1 cellular context compared by ENCODE assay signal in the genomic region with DNA sequence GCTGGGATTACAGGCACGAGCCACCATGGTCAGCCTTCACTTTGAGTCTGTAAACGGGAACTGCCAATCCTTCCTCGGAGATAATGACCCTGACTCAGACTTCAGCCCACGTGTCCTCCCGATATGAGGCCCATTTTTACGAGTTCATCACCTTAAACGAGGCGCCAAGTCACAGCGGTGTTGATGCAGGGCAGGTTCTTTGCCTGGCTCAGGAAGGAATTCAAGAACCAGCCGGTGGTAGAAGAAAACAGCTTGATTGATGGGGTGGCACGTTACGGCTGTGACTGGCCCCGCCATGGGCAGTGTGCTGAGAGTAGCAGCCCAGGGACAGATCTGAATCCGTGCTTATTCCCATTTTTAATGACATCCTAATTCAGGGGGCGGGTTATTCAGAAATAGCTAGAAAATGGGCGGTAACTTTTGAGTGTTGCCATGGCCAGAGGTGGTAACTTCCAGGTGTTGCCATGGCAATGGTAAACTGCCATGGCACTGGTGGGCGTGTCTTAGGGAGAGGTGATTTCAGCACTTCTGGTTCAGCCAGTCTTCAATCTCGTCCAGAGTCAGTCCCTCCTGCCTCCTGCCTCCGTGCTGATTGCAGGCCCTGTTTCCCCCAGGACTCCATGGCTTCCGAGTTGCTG.
TF ChIP-seq lines count a peak whose summit lies in the region.

No MANE protein-coding gene starts in this region.

TF ChIP-seq in K562, 482 proteins besides CTCF, POLR2A, EP300 and RAD21 (continued from another document and continues in another):
- TF ChIP-seq MAZ (CRISPR knock-in tag; conservative IDR thresholded peaks at IDR 0.05 in 1 of 2, IDR thresholded peaks at IDR 0.05 in 1 of 2) = no peak
- TF ChIP-seq, protein P1, sequence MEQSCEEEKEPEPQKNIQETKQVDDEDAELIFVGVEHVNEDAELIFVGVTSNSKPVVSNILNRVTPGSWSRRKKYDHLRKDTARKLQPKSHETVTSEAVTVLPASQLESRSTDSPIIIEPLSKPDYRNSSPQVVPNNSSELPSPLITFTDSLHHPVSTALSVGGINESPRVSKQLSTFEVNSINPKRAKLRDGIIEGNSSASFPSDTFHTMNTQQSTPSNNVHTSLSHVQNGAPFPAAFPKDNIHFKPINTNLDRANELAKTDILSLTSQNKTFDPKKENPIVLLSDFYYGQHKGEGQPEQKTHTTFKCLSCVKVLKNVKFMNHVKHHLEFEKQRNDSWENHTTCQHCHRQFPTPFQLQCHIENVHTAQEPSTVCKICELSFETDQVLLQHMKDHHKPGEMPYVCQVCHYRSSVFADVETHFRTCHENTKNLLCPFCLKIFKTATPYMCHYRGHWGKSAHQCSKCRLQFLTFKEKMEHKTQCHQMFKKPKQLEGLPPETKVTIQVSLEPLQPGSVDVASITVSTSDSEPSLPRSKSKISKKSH (CRISPR knock-in tag; IDR thresholded peaks at IDR 0.05) = no peak
- TF ChIP-seq TEAD1 (CRISPR knock-in tag; IDR thresholded peaks at IDR 0.05) = no peak
- no peak for TF ChIP-seq PRMT5 (CRISPR knock-in tag; IDR thresholded peaks at IDR 0.05)
- TF ChIP-seq NFE2 (IDR thresholded peaks at IDR 0.05; ENCODE audit: low read depth) = peak; percentile 51; the same call in 1 of the 2 replicates
- no peak for TF ChIP-seq POLR2H (tag; IDR thresholded peaks at IDR 0.05; ENCODE audit: low read depth)
- TF ChIP-seq BHLHE40 (IDR thresholded peaks at IDR 0.05; ENCODE audit: low read length) = peak; percentile 74
- TF ChIP-seq GATAD2B (IDR thresholded peaks at IDR 0.05; ENCODE audit: borderline replicate concordance) = no peak
- TF ChIP-seq POLR2B (IDR thresholded peaks at IDR 0.05; ENCODE audit: low read depth, partially characterized antibody) = no peak
- TF ChIP-seq NFIX (CRISPR knock-in tag; IDR thresholded peaks at IDR 0.05; ENCODE audit: low read depth) = no peak
- no peak for TF ChIP-seq KLF10 (CRISPR knock-in tag; IDR thresholded peaks at IDR 0.05)
- TF ChIP-seq, protein P2, sequence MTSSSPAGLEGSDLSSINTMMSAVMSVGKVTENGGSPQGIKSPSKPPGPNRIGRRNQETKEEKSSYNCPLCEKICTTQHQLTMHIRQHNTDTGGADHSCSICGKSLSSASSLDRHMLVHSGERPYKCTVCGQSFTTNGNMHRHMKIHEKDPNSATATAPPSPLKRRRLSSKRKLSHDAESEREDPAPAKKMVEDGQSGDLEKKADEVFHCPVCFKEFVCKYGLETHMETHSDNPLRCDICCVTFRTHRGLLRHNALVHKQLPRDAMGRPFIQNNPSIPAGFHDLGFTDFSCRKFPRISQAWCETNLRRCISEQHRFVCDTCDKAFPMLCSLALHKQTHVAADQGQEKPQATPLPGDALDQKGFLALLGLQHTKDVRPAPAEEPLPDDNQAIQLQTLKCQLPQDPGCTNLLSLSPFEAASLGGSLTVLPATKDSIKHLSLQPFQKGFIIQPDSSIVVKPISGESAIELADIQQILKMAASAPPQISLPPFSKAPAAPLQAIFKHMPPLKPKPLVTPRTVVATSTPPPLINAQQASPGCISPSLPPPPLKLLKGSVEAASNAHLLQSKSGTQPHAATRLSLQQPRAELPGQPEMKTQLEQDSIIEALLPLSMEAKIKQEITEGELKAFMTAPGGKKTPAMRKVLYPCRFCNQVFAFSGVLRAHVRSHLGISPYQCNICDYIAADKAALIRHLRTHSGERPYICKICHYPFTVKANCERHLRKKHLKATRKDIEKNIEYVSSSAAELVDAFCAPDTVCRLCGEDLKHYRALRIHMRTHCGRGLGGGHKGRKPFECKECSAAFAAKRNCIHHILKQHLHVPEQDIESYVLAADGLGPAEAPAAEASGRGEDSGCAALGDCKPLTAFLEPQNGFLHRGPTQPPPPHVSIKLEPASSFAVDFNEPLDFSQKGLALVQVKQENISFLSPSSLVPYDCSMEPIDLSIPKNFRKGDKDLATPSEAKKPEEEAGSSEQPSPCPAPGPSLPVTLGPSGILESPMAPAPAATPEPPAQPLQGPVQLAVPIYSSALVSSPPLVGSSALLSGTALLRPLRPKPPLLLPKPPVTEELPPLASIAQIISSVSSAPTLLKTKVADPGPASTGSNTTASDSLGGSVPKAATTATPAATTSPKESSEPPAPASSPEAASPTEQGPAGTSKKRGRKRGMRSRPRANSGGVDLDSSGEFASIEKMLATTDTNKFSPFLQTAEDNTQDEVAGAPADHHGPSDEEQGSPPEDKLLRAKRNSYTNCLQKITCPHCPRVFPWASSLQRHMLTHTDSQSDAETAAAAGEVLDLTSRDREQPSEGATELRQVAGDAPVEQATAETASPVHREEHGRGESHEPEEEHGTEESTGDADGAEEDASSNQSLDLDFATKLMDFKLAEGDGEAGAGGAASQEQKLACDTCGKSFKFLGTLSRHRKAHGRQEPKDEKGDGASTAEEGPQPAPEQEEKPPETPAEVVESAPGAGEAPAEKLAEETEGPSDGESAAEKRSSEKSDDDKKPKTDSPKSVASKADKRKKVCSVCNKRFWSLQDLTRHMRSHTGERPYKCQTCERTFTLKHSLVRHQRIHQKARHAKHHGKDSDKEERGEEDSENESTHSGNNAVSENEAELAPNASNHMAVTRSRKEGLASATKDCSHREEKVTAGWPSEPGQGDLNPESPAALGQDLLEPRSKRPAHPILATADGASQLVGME (CRISPR knock-in tag; IDR thresholded peaks at IDR 0.05) = no peak
- TF ChIP-seq MCM2 (IDR thresholded peaks at IDR 0.05; ENCODE audit: low read depth) = no peak
- TF ChIP-seq ZNF212 (CRISPR knock-in tag; IDR thresholded peaks at IDR 0.05) = no peak
- peak; percentile 40 to 74; a peak in 3 of 4 replicates for TF ChIP-seq MNT (conservative IDR thresholded peaks at IDR 0.05)
- no peak for TF ChIP-seq TAF9B (IDR thresholded peaks at IDR 0.05; ENCODE audit: partially characterized antibody)
- TF ChIP-seq TFAM (CRISPR knock-in tag; conservative IDR thresholded peaks at IDR 0.05) = no peak
- TF ChIP-seq SIX5 (IDR thresholded peaks at IDR 0.05; ENCODE audit: borderline replicate concordance in 1 of 2, insufficient read depth in 1 of 2, low read depth in 1 of 2, low read length in 2 of 2) = no peak
- TF ChIP-seq, protein P3, sequence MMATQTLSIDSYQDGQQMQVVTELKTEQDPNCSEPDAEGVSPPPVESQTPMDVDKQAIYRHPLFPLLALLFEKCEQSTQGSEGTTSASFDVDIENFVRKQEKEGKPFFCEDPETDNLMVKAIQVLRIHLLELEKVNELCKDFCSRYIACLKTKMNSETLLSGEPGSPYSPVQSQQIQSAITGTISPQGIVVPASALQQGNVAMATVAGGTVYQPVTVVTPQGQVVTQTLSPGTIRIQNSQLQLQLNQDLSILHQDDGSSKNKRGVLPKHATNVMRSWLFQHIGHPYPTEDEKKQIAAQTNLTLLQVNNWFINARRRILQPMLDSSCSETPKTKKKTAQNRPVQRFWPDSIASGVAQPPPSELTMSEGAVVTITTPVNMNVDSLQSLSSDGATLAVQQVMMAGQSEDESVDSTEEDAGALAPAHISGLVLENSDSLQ (IDR thresholded peaks at IDR 0.05) = peak; percentile 51; the same call in 1 of the 2 replicates
- no peak for TF ChIP-seq E2F4 (CRISPR knock-in tag; IDR thresholded peaks at IDR 0.05; ENCODE audit: low read depth)
- no peak for TF ChIP-seq CREBBP (IDR thresholded peaks at IDR 0.05; ENCODE audit: low read depth, low read length)
- no peak for TF ChIP-seq SRSF3 (IDR thresholded peaks at IDR 0.05; ENCODE audit: insufficient read depth, low read length)
- TF ChIP-seq PHB2 (IDR thresholded peaks at IDR 0.05; ENCODE audit: low read depth) = no peak
- TF ChIP-seq, protein P4, sequence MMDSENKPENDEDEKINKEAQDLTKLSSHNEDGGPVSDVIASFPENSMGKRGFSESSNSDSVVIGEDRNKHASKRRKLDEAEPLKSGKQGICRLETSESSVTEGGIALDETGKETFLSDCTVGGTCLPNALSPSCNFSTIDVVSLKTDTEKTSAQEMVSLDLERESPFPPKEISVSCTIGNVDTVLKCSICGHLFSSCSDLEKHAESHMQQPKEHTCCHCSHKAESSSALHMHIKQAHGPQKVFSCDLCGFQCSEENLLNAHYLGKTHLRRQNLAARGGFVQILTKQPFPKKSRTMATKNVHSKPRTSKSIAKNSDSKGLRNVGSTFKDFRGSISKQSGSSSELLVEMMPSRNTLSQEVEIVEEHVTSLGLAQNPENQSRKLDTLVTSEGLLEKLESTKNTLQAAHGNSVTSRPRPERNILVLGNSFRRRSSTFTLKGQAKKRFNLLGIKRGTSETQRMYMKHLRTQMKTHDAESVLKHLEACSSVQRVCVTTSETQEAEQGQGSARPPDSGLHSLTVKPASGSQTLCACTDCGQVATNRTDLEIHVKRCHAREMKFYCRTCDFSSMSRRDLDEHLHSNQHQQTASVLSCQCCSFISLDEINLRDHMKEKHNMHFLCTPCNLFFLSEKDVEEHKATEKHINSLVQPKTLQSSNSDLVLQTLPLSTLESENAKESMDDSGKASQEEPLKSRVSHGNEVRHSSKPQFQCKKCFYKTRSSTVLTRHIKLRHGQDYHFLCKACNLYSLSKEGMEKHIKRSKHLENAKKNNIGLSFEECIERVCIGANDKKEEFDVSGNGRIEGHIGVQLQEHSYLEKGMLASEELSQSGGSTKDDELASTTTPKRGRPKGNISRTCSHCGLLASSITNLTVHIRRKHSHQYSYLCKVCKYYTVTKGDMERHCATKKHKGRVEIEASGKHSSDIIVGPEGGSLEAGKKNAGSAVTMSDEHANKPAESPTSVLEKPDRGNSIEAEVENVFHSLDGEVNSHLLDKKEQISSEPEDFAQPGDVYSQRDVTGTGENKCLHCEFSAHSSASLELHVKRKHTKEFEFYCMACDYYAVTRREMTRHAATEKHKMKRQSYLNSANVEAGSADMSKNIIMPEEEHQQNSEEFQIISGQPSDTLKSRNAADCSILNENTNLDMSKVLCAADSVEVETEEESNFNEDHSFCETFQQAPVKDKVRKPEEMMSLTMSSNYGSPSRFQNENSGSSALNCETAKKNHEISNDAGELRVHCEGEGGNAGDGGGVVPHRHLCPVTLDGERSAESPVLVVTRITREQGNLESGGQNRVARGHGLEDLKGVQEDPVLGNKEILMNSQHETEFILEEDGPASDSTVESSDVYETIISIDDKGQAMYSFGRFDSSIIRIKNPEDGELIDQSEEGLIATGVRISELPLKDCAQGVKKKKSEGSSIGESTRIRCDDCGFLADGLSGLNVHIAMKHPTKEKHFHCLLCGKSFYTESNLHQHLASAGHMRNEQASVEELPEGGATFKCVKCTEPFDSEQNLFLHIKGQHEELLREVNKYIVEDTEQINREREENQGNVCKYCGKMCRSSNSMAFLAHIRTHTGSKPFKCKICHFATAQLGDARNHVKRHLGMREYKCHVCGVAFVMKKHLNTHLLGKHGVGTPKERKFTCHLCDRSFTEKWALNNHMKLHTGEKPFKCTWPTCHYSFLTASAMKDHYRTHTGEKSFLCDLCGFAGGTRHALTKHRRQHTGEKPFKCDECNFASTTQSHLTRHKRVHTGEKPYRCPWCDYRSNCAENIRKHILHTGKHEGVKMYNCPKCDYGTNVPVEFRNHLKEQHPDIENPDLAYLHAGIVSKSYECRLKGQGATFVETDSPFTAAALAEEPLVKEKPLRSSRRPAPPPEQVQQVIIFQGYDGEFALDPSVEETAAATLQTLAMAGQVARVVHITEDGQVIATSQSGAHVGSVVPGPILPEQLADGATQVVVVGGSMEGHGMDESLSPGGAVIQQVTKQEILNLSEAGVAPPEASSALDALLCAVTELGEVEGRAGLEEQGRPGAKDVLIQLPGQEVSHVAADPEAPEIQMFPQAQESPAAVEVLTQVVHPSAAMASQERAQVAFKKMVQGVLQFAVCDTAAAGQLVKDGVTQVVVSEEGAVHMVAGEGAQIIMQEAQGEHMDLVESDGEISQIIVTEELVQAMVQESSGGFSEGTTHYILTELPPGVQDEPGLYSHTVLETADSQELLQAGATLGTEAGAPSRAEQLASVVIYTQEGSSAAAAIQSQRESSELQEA (IDR thresholded peaks at IDR 0.05; ENCODE audit: low read depth) = no peak
- no peak for TF ChIP-seq ZNF239 (CRISPR knock-in tag; IDR thresholded peaks at IDR 0.05)
- no peak for TF ChIP-seq RBBP5 (IDR thresholded peaks at IDR 0.05; ENCODE audit: borderline replicate concordance, insufficient read depth, low read length, poor library complexity, severe bottlenecking)
- TF ChIP-seq CHD1 (IDR thresholded peaks at IDR 0.05; ENCODE audit: low read length) = no peak
- TF ChIP-seq ZNF778 (CRISPR knock-in tag; IDR thresholded peaks at IDR 0.05) = no peak
- TF ChIP-seq ZNF140 (CRISPR knock-in tag; IDR thresholded peaks at IDR 0.05) = no peak
- TF ChIP-seq EGR1 (conservative IDR thresholded peaks at IDR 0.05) = no peak
- TF ChIP-seq ZNF174 (CRISPR knock-in tag; IDR thresholded peaks at IDR 0.05) = no peak
- TF ChIP-seq JUN (IDR thresholded peaks at IDR 0.05; ENCODE audit: borderline replicate concordance, low read depth, low read length) = 0 out of 2 replicates have a peak, but pooled peaks have one; percentile 28
- no peak for TF ChIP-seq JUN (CRISPR knock-in tag; IDR thresholded peaks at IDR 0.05; ENCODE audit: borderline replicate concordance)
- 0 out of 2 replicates have a peak, but pooled peaks have one; percentile 21 for TF ChIP-seq MYNN (IDR thresholded peaks at IDR 0.05)
- TF ChIP-seq MYNN (CRISPR knock-in tag; IDR thresholded peaks at IDR 0.05) = no peak
- TF ChIP-seq, protein P5, sequence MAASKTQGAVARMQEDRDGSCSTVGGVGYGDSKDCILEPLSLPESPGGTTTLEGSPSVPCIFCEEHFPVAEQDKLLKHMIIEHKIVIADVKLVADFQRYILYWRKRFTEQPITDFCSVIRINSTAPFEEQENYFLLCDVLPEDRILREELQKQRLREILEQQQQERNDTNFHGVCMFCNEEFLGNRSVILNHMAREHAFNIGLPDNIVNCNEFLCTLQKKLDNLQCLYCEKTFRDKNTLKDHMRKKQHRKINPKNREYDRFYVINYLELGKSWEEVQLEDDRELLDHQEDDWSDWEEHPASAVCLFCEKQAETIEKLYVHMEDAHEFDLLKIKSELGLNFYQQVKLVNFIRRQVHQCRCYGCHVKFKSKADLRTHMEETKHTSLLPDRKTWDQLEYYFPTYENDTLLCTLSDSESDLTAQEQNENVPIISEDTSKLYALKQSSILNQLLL (CRISPR knock-in tag; IDR thresholded peaks at IDR 0.05; ENCODE audit: borderline replicate concordance) = no peak
- TF ChIP-seq SPI1 (IDR thresholded peaks at IDR 0.05; ENCODE audit: borderline replicate concordance, low read depth, low read length) = peak; percentile 88
- TF ChIP-seq MTA2 (IDR thresholded peaks at IDR 0.05; ENCODE audit: low read depth) = no peak
